In genomic region chr14:45426685-45427282, GRCh38 we compare ENCODE assay signal across 8 cellular contexts.
DNase-seq lines count a peak whose midpoint lies in the region; ATAC-seq and TF ChIP-seq lines count a peak whose summit lies in the region.
"Had no signal": no experiment of that assay in that cellular context is flagged by ENCODE, and none has a peak within 500 bp of the region (broad histone marks: within the 10 kb centered on the region; RNA-seq: fewer than 3 reads in every experiment).

No MANE protein-coding gene starts in this region.

- no peaks in the 10 kb centered on the region for H3K4me1 ChIP-seq in adipocyte (ENCODE audit: control insufficient read depth, insufficient read depth, low read length)
- no peaks in the 10 kb centered on the region for H3K4me1 ChIP-seq in iPS DF 6.9 (ENCODE audit: control insufficient read depth, insufficient read depth, low read length)
- H3K4me1 ChIP-seq in upper lobe of right lung, result no peaks in the 10 kb centered on the region

- no CpG with 5 or more reads among the region's 2 CpGs for WGBS in iPS DF 6.9 (ENCODE audit: insufficient coverage, insufficient read length)

- DNase-seq in NCI-H2107 treated with DMSO at 0.1 percent for 48 hours (lab: John Stamatoyannopoulos, UW; ENCODE audit: unreplicated experiment) (peak; percentile 97), adipocyte (ENCODE audit: low read depth) (peak; percentile 70), iPS DF 6.9 (ENCODE audit: low read depth, low spot score) (peak; percentile 63), upper lobe of right lung (no peak)
- DNase-seq: activated naive CD8-positive, alpha-beta T cell treated with anti-CD3 and anti-CD28 coated beads, Interleukin-2, amount 10 ng/mL, durations not matched to agents 7 days and 5 days had no signal

- H3K9me3 ChIP-seq in adipocyte (ENCODE audit: control insufficient read depth, low read length) (no peaks in the 10 kb centered on the region), iPS DF 6.9 (ENCODE audit: control insufficient read depth, insufficient read depth, low read length) (no peaks in the 10 kb centered on the region), upper lobe of right lung (no peaks in the 10 kb centered on the region)

- no peak overlapping the region for H3K4me3 ChIP-seq in adipocyte (ENCODE audit: low read length)
- H3K4me3 ChIP-seq in iPS DF 6.9 (ENCODE audit: low read length), result no peak overlapping the region
- no peak overlapping the region for H3K4me3 ChIP-seq in upper lobe of right lung

- H3K27me3 ChIP-seq in adipocyte (replicated peaks; ENCODE audit: control insufficient read depth, insufficient read depth, low read length) (no peaks in the 10 kb centered on the region), iPS DF 6.9 (ENCODE audit: control insufficient read depth, insufficient read depth, low read length) (no peaks in the 10 kb centered on the region), upper lobe of right lung (no peaks in the 10 kb centered on the region)

- peak; percentile 73 for ATAC-seq in HG02973 (IDR thresholded peaks at IDR 0.05; ENCODE audit: unreplicated experiment)
- ATAC-seq in upper lobe of right lung, result peak; percentile 62
- ATAC-seq in HG03460 (IDR thresholded peaks at IDR 0.05; ENCODE audit: unreplicated experiment), result no peak

- TF ChIP-seq CTCF in GM12874 (IDR thresholded peaks at IDR 0.05; ENCODE audit: insufficient read depth, low read depth, low read length), result peak; percentile 44; the same call in 1 of the 2 replicates
- TF ChIP-seq CTCF in upper lobe of right lung (IDR thresholded peaks at IDR 0.05), result peak; percentile 68

- intact Hi-C loops in upper lobe of right lung (cut with DNase I), result no loop called here

- no peaks in the 10 kb centered on the region for H3K36me3 ChIP-seq in adipocyte (ENCODE audit: control insufficient read depth, insufficient read depth, low read length, severe bottlenecking)
- H3K36me3 ChIP-seq in iPS DF 6.9 (ENCODE audit: control insufficient read depth, insufficient read depth, low read length), result no peaks in the 10 kb centered on the region
- H3K36me3 ChIP-seq in upper lobe of right lung, result no peaks in the 10 kb centered on the region

- H3K27ac ChIP-seq in iPS DF 6.9 (ENCODE audit: low read length), result no peak overlapping the region
- no peak overlapping the region for H3K27ac ChIP-seq in upper lobe of right lung

- no peak overlapping the region for H3K9ac ChIP-seq in adipocyte (ENCODE audit: low read length)
